In genomic region chr9:133355881-133356357, GRCh38 we compare ENCODE assay signal across 8 cellular contexts. TPM values are rescaled to one million over a fixed set of nuclear protein-coding genes. Genes with fewer than 3 reads are reported as not detected.
DNase-seq lines count a peak whose midpoint lies in the region; ATAC-seq and TF ChIP-seq lines count a peak whose summit lies in the region.

No MANE protein-coding gene starts in this region.

- no peaks in the 10 kb centered on the region for H3K9me3 ChIP-seq in right cardiac atrium (ENCODE audit: control insufficient read depth, low read length)
- H3K9me3 ChIP-seq in smooth muscle cell (replicated peaks; ENCODE audit: low read depth): no peaks in the 10 kb centered on the region

- peaks cover 45% of the 10 kb centered on the region for H3F3A ChIP-seq in smooth muscle cell (ENCODE audit: low read depth)

- ATAC-seq in HG03280 (IDR thresholded peaks at IDR 0.05; ENCODE audit: unreplicated experiment) (peak; percentile 28), right cardiac atrium (no peak)

- H3K27me3 Mint-ChIP-seq in activated CD4-positive, alpha-beta T cell treated with anti-CD3 and anti-CD28 coated beads, Interleukin-2, amount 10 ng/mL, durations not matched to agents 7 days and 5 days: no peaks in the 10 kb centered on the region

- no peak for DNase-seq in activated CD4-positive, alpha-beta T cell treated with anti-CD3 and anti-CD28 coated beads, Interleukin-2, amount 10 ng/mL, durations not matched to agents 7 days and 5 days
- DNase-seq in activated CD4-positive, alpha-beta T cell treated with anti-CD3 and anti-CD28 coated beads for 1 hour: no peak
- peak; percentile 43 to 45 for DNase-seq in activated T-cell treated with anti-CD3 and anti-CD28 coated beads, Interleukin-2, amount 50 U/mL, for 48 hours
- no peak for DNase-seq in right cardiac atrium
- DNase-seq in smooth muscle cell (lab: John Stamatoyannopoulos, UW; ENCODE audit: unreplicated experiment): no peak
- no peak for DNase-seq in DMS114 treated with DMSO at 0.1 percent for 48 hours (lab: John Stamatoyannopoulos, UW; ENCODE audit: unreplicated experiment)
- no peak for DNase-seq in NK-92 (lab: John Stamatoyannopoulos, UW; ENCODE audit: unreplicated experiment)

- peaks cover 23% of the 10 kb centered on the region for H3K79me2 ChIP-seq in smooth muscle cell (ENCODE audit: low read depth)

- CTCF ChIA-PET in activated CD4-positive, alpha-beta T cell treated with anti-CD3 and anti-CD28 coated beads, Interleukin-2, amount 10 ng/mL, durations not matched to agents 7 days and 5 days (lab: Charles Lee): interaction anchor here (0.6 to 2.3 kb wide), 10 partner anchors 9 to 170 kb away, joined by 3 to 11 read pairs (median 4); no protein-coding TSS in a partner anchor

- H3K4me1 Mint-ChIP-seq in activated CD4-positive, alpha-beta T cell treated with anti-CD3 and anti-CD28 coated beads, Interleukin-2, amount 10 ng/mL, durations not matched to agents 7 days and 5 days: peaks cover 50% of the 10 kb centered on the region

- peak overlapping the region; percentile 85 for H3K4me3 Mint-ChIP-seq in activated CD4-positive, alpha-beta T cell treated with anti-CD3 and anti-CD28 coated beads, Interleukin-2, amount 10 ng/mL, durations not matched to agents 7 days and 5 days

- intact Hi-C loops in right cardiac atrium (cut with DNase I): no loop called here

- no peak overlapping the region for H2AFZ ChIP-seq in smooth muscle cell (ENCODE audit: low read depth)

- H3K27me3 ChIP-seq in right cardiac atrium (ENCODE audit: control insufficient read depth, insufficient read depth) (no peaks in the 10 kb centered on the region), smooth muscle cell (ENCODE audit: low read depth) (no peaks in the 10 kb centered on the region)

- no peaks in the 10 kb centered on the region for H3K9me3 Mint-ChIP-seq in activated CD4-positive, alpha-beta T cell treated with anti-CD3 and anti-CD28 coated beads, Interleukin-2, amount 10 ng/mL, durations not matched to agents 7 days and 5 days

- POLR2A ChIA-PET in activated CD4-positive, alpha-beta T cell treated with anti-CD3 and anti-CD28 coated beads, Interleukin-2, amount 10 ng/mL, durations not matched to agents 7 days and 5 days (lab: Charles Lee): interaction anchor here (1.4 to 2.5 kb wide), 2 partner anchors 15 to 18 kb away, joined by 6 to 7 read pairs; no protein-coding TSS in a partner anchor

- peak overlapping the region; percentile 96 for H3K4me2 ChIP-seq in smooth muscle cell

- H3K27ac ChIP-seq in right cardiac atrium (ENCODE audit: low read length) (no peak overlapping the region), smooth muscle cell (ENCODE audit: low read depth) (peak overlapping the region; percentile 51)

- TF ChIP-seq CTCF in smooth muscle cell (IDR thresholded peaks at IDR 0.05; ENCODE audit: borderline replicate concordance, insufficient read depth, poor library complexity, severe bottlenecking): no peak

- H3K27ac Mint-ChIP-seq in activated CD4-positive, alpha-beta T cell treated with anti-CD3 and anti-CD28 coated beads, Interleukin-2, amount 10 ng/mL, durations not matched to agents 7 days and 5 days: peak overlapping the region; percentile 88

- peaks cover 63% of the 10 kb centered on the region for H4K20me1 ChIP-seq in smooth muscle cell (ENCODE audit: low read depth)

- under 1% methylated on average over 31 of the region's 31 CpGs for WGBS in right cardiac atrium
- 4% methylated on average over 20 of the region's 31 CpGs for WGBS in smooth muscle cell (ENCODE audit: low lambda C conversion rate)

- H3K4me3 ChIP-seq in right cardiac atrium (ENCODE audit: low read length) (peak overlapping the region; percentile 97), smooth muscle cell (peak overlapping the region; percentile 73)

- peaks cover 32% of the 10 kb centered on the region for H3K36me3 Mint-ChIP-seq in activated CD4-positive, alpha-beta T cell treated with anti-CD3 and anti-CD28 coated beads, Interleukin-2, amount 10 ng/mL, durations not matched to agents 7 days and 5 days (ENCODE audit: low read depth)

- peaks cover 6% of the 10 kb centered on the region for H3K4me1 ChIP-seq in right cardiac atrium (ENCODE audit: control insufficient read depth, insufficient read depth, low read length)
- H3K4me1 ChIP-seq in smooth muscle cell (ENCODE audit: low read depth): peaks cover 12% of the 10 kb centered on the region

- peak overlapping the region; percentile 75 for H3K9ac ChIP-seq in smooth muscle cell (ENCODE audit: low read depth)

- no peaks in the 10 kb centered on the region for H3K36me3 ChIP-seq in smooth muscle cell (ENCODE audit: low read depth)

RNA-seq across cellular contexts. Expression of gene SURF1, which starts 0.4 kb away (rescaled TPM):
- 10 to 100 TPM; 39.4 to 48.9 TPM for total RNA-seq in activated CD4-positive, alpha-beta T cell treated with anti-CD3 and anti-CD28 coated beads, Interleukin-2, amount 10 ng/mL, durations not matched to agents 7 days and 5 days
- total RNA-seq in right cardiac atrium (10 to 100 TPM; 34.0 to 54.4 (median 43.1) TPM), smooth muscle cell (23.8 and 33.5 TPM in 2 replicates)
- polyA plus RNA-seq in right cardiac atrium (98.8 TPM), smooth muscle cell (57.7 and 60.7 TPM in 2 replicates)

RNA-seq across cellular contexts. Expression of gene SURF2, which starts 0.4 kb away (rescaled TPM):
- 10 to 100 TPM; 14.8 to 16.0 TPM for total RNA-seq in activated CD4-positive, alpha-beta T cell treated with anti-CD3 and anti-CD28 coated beads, Interleukin-2, amount 10 ng/mL, durations not matched to agents 7 days and 5 days
- total RNA-seq in right cardiac atrium (10 to 100 TPM; 11.3 to 13.3 (median 12.5) TPM), smooth muscle cell (2.8 and 11.4 TPM in 2 replicates)
- polyA plus RNA-seq in right cardiac atrium (23.4 TPM), smooth muscle cell (21.4 and 28.9 TPM in 2 replicates)

RNA-seq across cellular contexts. Expression of gene RPL7A, which starts 7.9 kb away (rescaled TPM):
- total RNA-seq in activated CD4-positive, alpha-beta T cell treated with anti-CD3 and anti-CD28 coated beads, Interleukin-2, amount 10 ng/mL, durations not matched to agents 7 days and 5 days: 1,000 to 10,000 TPM; 1,880 to 1,928 TPM
- 1,000 to 10,000 TPM in 3 of 4 donors, 100 to 1,000 TPM in 1; 973 to 1,213 (median 1,047) TPM for total RNA-seq in right cardiac atrium
- polyA plus RNA-seq in right cardiac atrium: 1,455 TPM
- total RNA-seq in smooth muscle cell: 1,134 and 1,254 TPM in 2 replicates
- polyA plus RNA-seq in smooth muscle cell: 372 and 413 TPM in 2 replicates

RNA-seq across cellular contexts. Expression of gene MED22, which starts 8.0 kb away (rescaled TPM):
- total RNA-seq in activated CD4-positive, alpha-beta T cell treated with anti-CD3 and anti-CD28 coated beads, Interleukin-2, amount 10 ng/mL, durations not matched to agents 7 days and 5 days: 10 to 100 TPM; 25.6 to 27.2 TPM
- total RNA-seq in right cardiac atrium (10 to 100 TPM; 19.0 to 22.7 (median 20.6) TPM), smooth muscle cell (8.3 and 9.0 TPM in 2 replicates)
- polyA plus RNA-seq in right cardiac atrium (15.2 TPM), smooth muscle cell (15.8 and 17.9 TPM in 2 replicates)

RNA-seq across cellular contexts. Expression of gene SURF6, which starts 19.9 kb away (rescaled TPM):
- 10 to 100 TPM; 14.2 to 17.3 TPM for total RNA-seq in activated CD4-positive, alpha-beta T cell treated with anti-CD3 and anti-CD28 coated beads, Interleukin-2, amount 10 ng/mL, durations not matched to agents 7 days and 5 days
- 10 to 100 TPM; 10.9 to 13.2 (median 11.9) TPM for total RNA-seq in right cardiac atrium
- 13.9 TPM for polyA plus RNA-seq in right cardiac atrium
- total RNA-seq in smooth muscle cell: 8.1 and 11.7 TPM in 2 replicates
- 16.5 and 17.8 TPM in 2 replicates for polyA plus RNA-seq in smooth muscle cell

Comparison
In these comparisons a context has a peak if more than half of its experiments do, and no peak if none do; other contexts are left out.
1. DNase-seq: peak in activated T-cell treated with anti-CD3 and anti-CD28 coated beads, Interleukin-2, amount 50 U/mL, for 48 hours (2 of 2); none in activated CD4-positive, alpha-beta T cell treated with anti-CD3 and anti-CD28 coated beads, Interleukin-2, amount 10 ng/mL, durations not matched to agents 7 days and 5 days (single experiment), activated CD4-positive, alpha-beta T cell treated with anti-CD3 and anti-CD28 coated beads for 1 hour (single experiment), right cardiac atrium (0 of 3), smooth muscle cell (single experiment), DMS114 treated with DMSO at 0.1 percent for 48 hours (single experiment) and NK-92 (single experiment).